Comparison of ENCODE assay signal across 9 cellular contexts in genomic region chr22:37933711-37934376, GRCh38. TPM values are rescaled to one million over a fixed set of nuclear protein-coding genes. Genes with fewer than 3 reads are reported as not detected.
DNase-seq lines count a peak whose midpoint lies in the region; ATAC-seq and TF ChIP-seq lines count a peak whose summit lies in the region.
"Had no signal": no experiment of that assay in that cellular context is flagged by ENCODE, and none has a peak within 500 bp of the region (broad histone marks: within the 10 kb centered on the region; RNA-seq: fewer than 3 reads in every experiment).

No MANE protein-coding gene starts in this region.

- no peaks in the 10 kb centered on the region for H3K9me2 ChIP-seq in MM.1S (replicated peaks; ENCODE audit: insufficient read depth, low read length)

- no peaks in the 10 kb centered on the region for H3K79me2 ChIP-seq in MM.1S (ENCODE audit: low read length)

- H3K27me3 ChIP-seq in MM.1S (replicated peaks; ENCODE audit: insufficient read depth, low read length) (no peaks in the 10 kb centered on the region), ascending aorta (no peaks in the 10 kb centered on the region), aorta (ENCODE audit: control insufficient read depth in 1 of 2, insufficient read depth in 2 of 2, low read length in 1 of 2) (no peaks in the 10 kb centered on the region)

- DNase-seq in DMS 273 (lab: John Stamatoyannopoulos, UW; ENCODE audit: unreplicated experiment) (peak; percentile 95), MM.1S (peak; percentile 81), T-helper 22 cell (ENCODE audit: low read depth) (peak; percentile 53), ascending aorta (ENCODE audit: low spot score in 2 of 2) (peak; percentile 75 to 95), hepatic stellate cell (ENCODE audit: low spot score) (peak; percentile 98), retinal pigment epithelial cell (ENCODE audit: low read depth) (peak; percentile 38), aorta (peak; percentile 92 to 98)

- peaks cover 3% of the 10 kb centered on the region; the same call in 1 of the 2 replicates for H3F3A ChIP-seq in MM.1S (ENCODE audit: insufficient read depth, low read length)

- H3K4me2 ChIP-seq in MM.1S (ENCODE audit: low read depth, low read length) = peak overlapping the region; percentile 44

- intact Hi-C loops in ascending aorta (cut with DNase I) = loop anchor here (1.0 to 5.0 kb wide), 3 partner anchors 28 to 117 kb away; partner anchors contain the start of gene MICALL1
- intact Hi-C loops in aorta (cut with DNase I) = loop anchor here (5.0 to 10.0 kb wide), 4 partner anchors 42 to 119 kb away; partner anchors contain the start of gene GALR3 (in 1 of the 2)

- no peak overlapping the region; the same call in 1 of the 2 replicates for H3K9ac ChIP-seq in MM.1S (ENCODE audit: low read length)

- no peak overlapping the region for H3K27ac ChIP-seq in MM.1S (ENCODE audit: low read length)
- H3K27ac ChIP-seq in ascending aorta = peak overlapping the region; percentile 33 to 75
- peak overlapping the region in 1 of 2 donors; percentile 60 for H3K27ac ChIP-seq in aorta (ENCODE audit: low read depth in 1 of 2, low read length in 2 of 2)

- peaks cover 6% of the 10 kb centered on the region for H3K4me1 ChIP-seq in MM.1S (ENCODE audit: low read length)
- H3K4me1 ChIP-seq in ascending aorta = peaks cover 4 to 15% of the 10 kb centered on the region in 2 donors
- H3K4me1 ChIP-seq in aorta (ENCODE audit: control insufficient read depth in 1 of 2, insufficient read depth in 2 of 2, low read length in 2 of 2) = no peaks in the 10 kb centered on the region

- H2AFZ ChIP-seq in MM.1S (ENCODE audit: low read length) = 0 out of 2 replicates have a peak overlapping the region, but pooled peaks have one; percentile 39

- WGBS in aorta, 2 donors = 1 to 3% methylated on average over 13 of the region's 13 CpGs

- no peak overlapping the region for H3K4me3 ChIP-seq in MM.1S (ENCODE audit: low read length)
- H3K4me3 ChIP-seq in ascending aorta = no peak overlapping the region
- H3K4me3 ChIP-seq in retinal pigment epithelial cell (ENCODE audit: low read length) = no peak overlapping the region
- H3K4me3 ChIP-seq in aorta (ENCODE audit: low read length in 2 of 2) = no peak overlapping the region

- H3K36me3 ChIP-seq in MM.1S (replicated peaks; ENCODE audit: insufficient read depth, low read length) (no peaks in the 10 kb centered on the region), ascending aorta (peaks cover 38 to 46% of the 10 kb centered on the region in 2 donors), aorta (ENCODE audit: control insufficient read depth in 1 of 2, insufficient read depth in 2 of 2, low read length in 1 of 2) (peaks cover 0 to 3% of the 10 kb centered on the region in 2 donors)

- H3K9me3 ChIP-seq in MM.1S (replicated peaks; ENCODE audit: insufficient read depth, low read length) = no peaks in the 10 kb centered on the region
- H3K9me3 ChIP-seq in ascending aorta = no peaks in the 10 kb centered on the region
- no peaks in the 10 kb centered on the region for H3K9me3 ChIP-seq in aorta (ENCODE audit: control insufficient read depth, low read length)

- no peaks in the 10 kb centered on the region for H4K20me1 ChIP-seq in MM.1S (ENCODE audit: insufficient read depth, low read length)

- ATAC-seq in GM21619 (IDR thresholded peaks at IDR 0.05; ENCODE audit: unreplicated experiment) (peak; percentile 74), aorta (ENCODE audit: low FRiP score) (peak; percentile 96)

- TF ChIP-seq CTCF in MM.1S (IDR thresholded peaks at IDR 0.05; ENCODE audit: low read length) (peak; percentile 98), ascending aorta (IDR thresholded peaks at IDR 0.05) (peak; percentile 96 to 99 (median 98)), retinal pigment epithelial cell (conservative IDR thresholded peaks at IDR 0.05; ENCODE audit: low read depth, low read length) (peak; percentile 97)

RNA-seq across cellular contexts. Expression of gene C22orf23, which starts 19.6 kb away (rescaled TPM):
- total RNA-seq in ascending aorta (not detected), aorta (not detected)
- under 1 TPM in 1 of 2 donors, not detected in 1; 0.18 TPM for polyA plus RNA-seq in aorta
- total RNA-seq: mononuclear cell had no signal

RNA-seq across cellular contexts. Expression of gene POLR2F, which starts 19.7 kb away (rescaled TPM):
- total RNA-seq in ascending aorta (204 TPM), aorta (10 to 100 TPM; 45.9 to 46.2 TPM)
- polyA plus RNA-seq in aorta = 100 to 1,000 TPM; 150 to 169 TPM

RNA-seq across cellular contexts. Expression of gene MICALL1, which starts 27.7 kb away (rescaled TPM):
- 43.9 TPM for total RNA-seq in ascending aorta
- total RNA-seq in aorta = 10 to 100 TPM; 24.2 to 39.3 TPM
- 10 to 100 TPM in 1 of 2 donors, 1 to 10 TPM in 1; 7.0 to 12.8 TPM for polyA plus RNA-seq in aorta

RNA-seq across cellular contexts. Expression of gene SOX10, which starts 50.5 kb away (rescaled TPM):
- total RNA-seq in ascending aorta (23.0 TPM), aorta (1 to 10 TPM; 2.6 to 5.9 TPM)
- polyA plus RNA-seq in aorta = under 1 TPM in 1 of 2 donors, not detected in 1; 0.08 TPM
- total RNA-seq: mononuclear cell had no signal

Comparison
In these comparisons a context has a peak if more than half of its experiments do, and no peak if none do; other contexts are left out.
1. DNase-seq: peak in every context shown above with its lines; median percentile 98 in hepatic stellate cell; 95 in DMS 273; 95 in aorta; 85 in ascending aorta; 81 in MM.1S; 53 in T-helper 22 cell; 38 in retinal pigment epithelial cell.